ENCODE assay signal across 24 cellular contexts in genomic region chr3:63878394-63879089, GRCh38. TPM values are rescaled to one million over a fixed set of nuclear protein-coding genes. Genes with fewer than 3 reads are reported as not detected.
A peak's percentile ranks its signal among the peaks of the same experiment; 100 is the strongest.
DNase-seq lines count a peak whose midpoint lies in the region; ATAC-seq, FAIRE-seq and TF ChIP-seq lines count a peak whose summit lies in the region.
"Had no signal": no experiment of that assay in that cellular context is flagged by ENCODE, and none has a peak within 500 bp of the region (broad histone marks: within the 10 kb centered on the region; RNA-seq: fewer than 3 reads in every experiment).

No MANE protein-coding gene starts in this region.

- H4K20me1 ChIP-seq in SK-N-SH (ENCODE audit: insufficient read depth), result peaks cover 76% of the 10 kb centered on the region
- peaks cover 66% of the 10 kb centered on the region for H4K20me1 ChIP-seq in Loucy (ENCODE audit: insufficient read depth, low read length, poor library complexity, severe bottlenecking)

- H3K27me3 ChIP-seq in SK-N-SH (ENCODE audit: insufficient read depth), result no peaks in the 10 kb centered on the region
- no peaks in the 10 kb centered on the region for H3K27me3 ChIP-seq in Loucy (ENCODE audit: insufficient read depth, low read length, poor library complexity, severe bottlenecking)
- H3K27me3 ChIP-seq: ascending aorta, right atrium auricular region, testis had no signal

- H3K4me1 Mint-ChIP-seq in activated naive CD8-positive, alpha-beta T cell treated with anti-CD3 and anti-CD28 coated beads, Interleukin-2, amount 50 U/mL, for 24 hours, result peaks cover 57% of the 10 kb centered on the region
- peaks cover 28% of the 10 kb centered on the region for H3K4me1 Mint-ChIP-seq in neural crest cell
- peaks cover 26% of the 10 kb centered on the region for H3K4me1 Mint-ChIP-seq in activated CD8-positive, alpha-beta memory T cell treated with anti-CD3 and anti-CD28 coated beads, Interleukin-2, amount 10 ng/mL, durations not matched to agents 7 days and 5 days

- TF ChIP-seq RAD21 in SK-N-SH (IDR thresholded peaks at IDR 0.05; ENCODE audit: low read length), result no peak

- TF ChIP-seq POLR2A in GM12891 (IDR thresholded peaks at IDR 0.05; ENCODE audit: low read depth, low read length), result no peak

- TF ChIP-seq CTCF in SK-N-SH (IDR thresholded peaks at IDR 0.05), result no peak
- no peak for TF ChIP-seq CTCF in Loucy (conservative IDR thresholded peaks at IDR 0.05; ENCODE audit: low read length)
- TF ChIP-seq CTCF in neural crest cell (conservative IDR thresholded peaks at IDR 0.05), result no peak

- H3K27ac Mint-ChIP-seq in activated naive CD8-positive, alpha-beta T cell treated with anti-CD3 and anti-CD28 coated beads, Interleukin-2, amount 50 U/mL, for 24 hours, result peak overlapping the region; percentile 24
- H3K27ac Mint-ChIP-seq in neural crest cell (ENCODE audit: unreplicated experiment), result peak overlapping the region; percentile 67
- H3K27ac Mint-ChIP-seq in activated CD8-positive, alpha-beta memory T cell treated with anti-CD3 and anti-CD28 coated beads, Interleukin-2, amount 10 ng/mL, durations not matched to agents 7 days and 5 days, result no peak overlapping the region

- H3K27me3 Mint-ChIP-seq in activated naive CD8-positive, alpha-beta T cell treated with anti-CD3 and anti-CD28 coated beads, Interleukin-2, amount 50 U/mL, for 24 hours, result no peaks in the 10 kb centered on the region
- no peaks in the 10 kb centered on the region for H3K27me3 Mint-ChIP-seq in neural crest cell (ENCODE audit: low read depth)
- no peaks in the 10 kb centered on the region for H3K27me3 Mint-ChIP-seq in activated CD8-positive, alpha-beta memory T cell treated with anti-CD3 and anti-CD28 coated beads, Interleukin-2, amount 10 ng/mL, durations not matched to agents 7 days and 5 days

- ATAC-seq in SK-N-SH treated with all-trans-retinoic acid at 6 μM for 48 hours, result no peak
- no peak for ATAC-seq in activated naive CD8-positive, alpha-beta T cell treated with anti-CD3 and anti-CD28 coated beads, Interleukin-2, amount 50 U/mL, for 24 hours
- ATAC-seq in activated CD8-positive, alpha-beta memory T cell treated with anti-CD3 and anti-CD28 coated beads, Interleukin-2, amount 10 ng/mL, durations not matched to agents 7 days and 5 days, result no peak
- ATAC-seq: left ventricle myocardium superior, Right ventricle myocardium inferior had no signal

- no peak for FAIRE-seq in GM12891 (lab: Jason Lieb, UNC)

- no peaks in the 10 kb centered on the region for H3K9me3 Mint-ChIP-seq in activated naive CD8-positive, alpha-beta T cell treated with anti-CD3 and anti-CD28 coated beads, Interleukin-2, amount 50 U/mL, for 24 hours
- H3K9me3 Mint-ChIP-seq in neural crest cell, result no peaks in the 10 kb centered on the region
- no peaks in the 10 kb centered on the region for H3K9me3 Mint-ChIP-seq in activated CD8-positive, alpha-beta memory T cell treated with anti-CD3 and anti-CD28 coated beads, Interleukin-2, amount 10 ng/mL, durations not matched to agents 7 days and 5 days (ENCODE audit: low read depth)

- H3K4me2 ChIP-seq in SK-N-SH (peak overlapping the region; percentile 29; the same call in 1 of the 2 replicates), Loucy (ENCODE audit: low read depth, low read length, poor library complexity, severe bottlenecking) (peak overlapping the region; percentile 50)

- H3K4me1 ChIP-seq in SK-N-SH (ENCODE audit: control insufficient read depth in 1 of 2, insufficient read depth in 2 of 2, low read depth in 1 of 2, low read length in 1 of 2) (peaks cover 19 to 23% of the 10 kb centered on the region in 2 experiments), Loucy (ENCODE audit: insufficient read depth, low read length, poor library complexity, severe bottlenecking) (peaks cover 41% of the 10 kb centered on the region)
- H3K4me1 ChIP-seq: testis had no signal

- H3K4me3 ChIP-seq in SK-N-SH (ENCODE audit: low read depth in 2 of 2, low read length in 1 of 2) (no peak overlapping the region), Loucy (ENCODE audit: low read length, poor library complexity, severe bottlenecking) (peak overlapping the region; percentile 31)
- H3K4me3 ChIP-seq: ascending aorta, right atrium auricular region, testis had no signal

- CTCF ChIA-PET in SK-N-SH (lab: Yijun Ruan, JAX), result interaction anchor here (1.6 to 1.7 kb wide), 2 partner anchors 11 to 83 kb away, joined by 4 to 6 read pairs; no protein-coding TSS in a partner anchor
- CTCF ChIA-PET in activated CD8-positive, alpha-beta memory T cell treated with anti-CD3 and anti-CD28 coated beads, Interleukin-2, amount 10 ng/mL, durations not matched to agents 7 days and 5 days (lab: Charles Lee), result interaction anchor here (1.4 kb wide), 1 partner anchor 14 kb away, joined by 3 read pairs; no protein-coding TSS in a partner anchor

- H3K79me2 ChIP-seq in SK-N-SH (ENCODE audit: insufficient read depth) (peaks cover 95% of the 10 kb centered on the region), Loucy (ENCODE audit: insufficient read depth, low read length) (peaks cover 97% of the 10 kb centered on the region)

- H3K9me3 ChIP-seq in SK-N-SH (no peaks in the 10 kb centered on the region), Loucy (ENCODE audit: insufficient read depth, low read depth, low read length) (no peaks in the 10 kb centered on the region)
- H3K9me3 ChIP-seq: ascending aorta, right atrium auricular region, testis had no signal

- no peak overlapping the region for H3K4me3 Mint-ChIP-seq in activated naive CD8-positive, alpha-beta T cell treated with anti-CD3 and anti-CD28 coated beads, Interleukin-2, amount 50 U/mL, for 24 hours
- H3K4me3 Mint-ChIP-seq in neural crest cell, result no peak overlapping the region
- no peak overlapping the region for H3K4me3 Mint-ChIP-seq in activated CD8-positive, alpha-beta memory T cell treated with anti-CD3 and anti-CD28 coated beads, Interleukin-2, amount 10 ng/mL, durations not matched to agents 7 days and 5 days

- 97% methylated on average over 2 of the region's 2 CpGs for WGBS in SK-N-SH (ENCODE audit: low lambda C conversion rate)

- H3F3A ChIP-seq in SK-N-SH (replicated peaks; ENCODE audit: insufficient read depth) (no peaks in the 10 kb centered on the region), Loucy (ENCODE audit: low read depth) (0 out of 2 replicates have a peak, but pooled peaks cover 4% of the 10 kb centered on the region)

- no peak for DNase-seq in SK-N-SH
- no peak for DNase-seq in activated naive CD8-positive, alpha-beta T cell treated with anti-CD3 and anti-CD28 coated beads, Interleukin-2, amount 50 U/mL, for 24 hours
- DNase-seq in neural crest cell (ENCODE audit: low read depth, low spot score), result no peak
- no peak for DNase-seq in RPMI8226
- DNase-seq in activated CD8-positive, alpha-beta memory T cell treated with anti-CD3 and anti-CD28 coated beads, Interleukin-2, amount 10 ng/mL, durations not matched to agents 7 days and 5 days, result no peak
- DNase-seq in GM12891 (ENCODE audit: insufficient read length, low spot score), result no peak
- DNase-seq: activated CD4-positive, CD25-positive, alpha-beta regulatory T cell; activated CD8-positive, alpha-beta memory T cell treated with anti-CD3 and anti-CD28 coated beads, Interleukin-2, amount 50 U/mL, for 4 hours; activated gamma-delta T cell; DND-41; KBM-7; left ventricle myocardium superior; NCI-H1092; occipital lobe; T-helper 2 cell; testis had no signal

- POLR2A ChIA-PET in SK-N-SH (lab: Yijun Ruan, JAX), result no interaction called here

- no peak overlapping the region for H2AFZ ChIP-seq in SK-N-SH (ENCODE audit: low read depth)
- H2AFZ ChIP-seq in Loucy (ENCODE audit: low read length), result no peak overlapping the region

- no peak overlapping the region for H3K9ac ChIP-seq in SK-N-SH
- H3K9ac ChIP-seq in Loucy (ENCODE audit: low read depth, low read length, poor library complexity, severe bottlenecking), result no peak overlapping the region

- peaks cover 8% of the 10 kb centered on the region for H3K36me3 Mint-ChIP-seq in activated naive CD8-positive, alpha-beta T cell treated with anti-CD3 and anti-CD28 coated beads, Interleukin-2, amount 50 U/mL, for 24 hours (ENCODE audit: low read depth)
- no peaks in the 10 kb centered on the region for H3K36me3 Mint-ChIP-seq in neural crest cell (ENCODE audit: low read depth)
- peaks cover 15% of the 10 kb centered on the region for H3K36me3 Mint-ChIP-seq in activated CD8-positive, alpha-beta memory T cell treated with anti-CD3 and anti-CD28 coated beads, Interleukin-2, amount 10 ng/mL, durations not matched to agents 7 days and 5 days

- TF ChIP-seq EP300 in SK-N-SH (IDR thresholded peaks at IDR 0.05; ENCODE audit: borderline replicate concordance in 1 of 2, low read depth in 1 of 2, low read length in 1 of 2), result no peak

- H3K9me2 ChIP-seq in SK-N-SH (no peaks in the 10 kb centered on the region), Loucy (replicated peaks; ENCODE audit: low read depth, low read length) (no peaks in the 10 kb centered on the region)

- H3K36me3 ChIP-seq in SK-N-SH (replicated peaks in 1 of 2; ENCODE audit: control insufficient read depth in 1 of 2, insufficient read depth in 2 of 2, low read length in 1 of 2), result no peaks in the 10 kb centered on the region
- no peaks in the 10 kb centered on the region for H3K36me3 ChIP-seq in Loucy (ENCODE audit: insufficient read depth, low read length)
- H3K36me3 ChIP-seq: ascending aorta, right atrium auricular region had no signal

- no peak overlapping the region for H3K27ac ChIP-seq in SK-N-SH (ENCODE audit: low read depth in 2 of 2, low read length in 1 of 2)
- H3K27ac ChIP-seq: ascending aorta, C4-2B, right atrium auricular region, testis had no signal

RNA-seq across cellular contexts. Expression of gene ATXN7, which starts 14.9 kb away (rescaled TPM):
- 6.2 and 8.5 TPM in 2 replicates for polyA plus RNA-seq in SK-N-SH (2012; rRNA removed)
- polyA plus RNA-seq in SK-N-SH (2012; cell fraction: cytosol; rRNA removed), result 2.7 and 3.2 TPM in 2 replicates
- polyA plus RNA-seq in SK-N-SH (2012; cell fraction: nucleus; rRNA removed), result 33.9 and 34.8 TPM in 2 replicates
- 21.7 and 22.0 TPM in 2 replicates for total RNA-seq in neural crest cell
- total RNA-seq in activated CD8-positive, alpha-beta memory T cell treated with anti-CD3 and anti-CD28 coated beads, Interleukin-2, amount 10 ng/mL, durations not matched to agents 7 days and 5 days, result 10 to 100 TPM; 41.9 to 56.5 TPM
- polyA plus RNA-seq in GM12891 (2012; ENCODE audit: low read depth, missing spikeins), result 4.7 TPM

RNA-seq across cellular contexts. Expression of gene THOC7, which starts 14.9 kb away (rescaled TPM):
- 35.6 and 35.9 TPM in 2 replicates for polyA plus RNA-seq in SK-N-SH (2012; rRNA removed)
- 61.9 and 94.1 TPM in 2 replicates for polyA plus RNA-seq in SK-N-SH (2012; cell fraction: cytosol; rRNA removed)
- 7.9 and 12.4 TPM in 2 replicates for polyA plus RNA-seq in SK-N-SH (2012; cell fraction: nucleus; rRNA removed)
- 59.2 and 66.2 TPM in 2 replicates for total RNA-seq in neural crest cell
- total RNA-seq in activated CD8-positive, alpha-beta memory T cell treated with anti-CD3 and anti-CD28 coated beads, Interleukin-2, amount 10 ng/mL, durations not matched to agents 7 days and 5 days, result 10 to 100 TPM; 77.7 to 78.1 TPM
- 95.4 TPM for polyA plus RNA-seq in GM12891 (2012; ENCODE audit: low read depth, missing spikeins)

RNA-seq across cellular contexts. Expression of gene SCAANT1, which starts 33.6 kb away (rescaled TPM):
- polyA plus RNA-seq in SK-N-SH (2012; rRNA removed), result not detected in 2 replicates
- polyA plus RNA-seq in SK-N-SH (2012; cell fraction: cytosol; rRNA removed), result not detected in 2 replicates
- not detected in 2 replicates for polyA plus RNA-seq in SK-N-SH (2012; cell fraction: nucleus; rRNA removed)
- not detected in 2 replicates for total RNA-seq in neural crest cell
- 1 to 10 TPM in 1 of 2 experiments, not detected in 1; 1.3 TPM for total RNA-seq in activated CD8-positive, alpha-beta memory T cell treated with anti-CD3 and anti-CD28 coated beads, Interleukin-2, amount 10 ng/mL, durations not matched to agents 7 days and 5 days
- not detected for polyA plus RNA-seq in GM12891 (2012; ENCODE audit: low read depth, missing spikeins)
- total RNA-seq: A673, ascending aorta, left ventricle myocardium superior, occipital lobe, right atrium auricular region, Right ventricle myocardium inferior, testis had no signal
- polyA plus RNA-seq: fibroblast of lung had no signal

RNA-seq across cellular contexts. Expression of gene C3orf49, which starts 59.4 kb away (rescaled TPM):
- polyA plus RNA-seq in SK-N-SH (2012; rRNA removed), result not detected in 2 replicates
- polyA plus RNA-seq in SK-N-SH (2012; cell fraction: cytosol; rRNA removed), result not detected in 2 replicates
- not detected in 2 replicates for polyA plus RNA-seq in SK-N-SH (2012; cell fraction: nucleus; rRNA removed)
- not detected in 2 replicates for total RNA-seq in neural crest cell
- total RNA-seq in activated CD8-positive, alpha-beta memory T cell treated with anti-CD3 and anti-CD28 coated beads, Interleukin-2, amount 10 ng/mL, durations not matched to agents 7 days and 5 days, result not detected
- polyA plus RNA-seq in GM12891 (2012; ENCODE audit: low read depth, missing spikeins), result not detected
- total RNA-seq: A673, ascending aorta, fibroblast of lung, left ventricle myocardium superior, occipital lobe, right atrium auricular region, Right ventricle myocardium inferior had no signal
- polyA plus RNA-seq: fibroblast of lung had no signal
